12 cellular contexts compared by ENCODE assay signal in the genomic region with DNA sequence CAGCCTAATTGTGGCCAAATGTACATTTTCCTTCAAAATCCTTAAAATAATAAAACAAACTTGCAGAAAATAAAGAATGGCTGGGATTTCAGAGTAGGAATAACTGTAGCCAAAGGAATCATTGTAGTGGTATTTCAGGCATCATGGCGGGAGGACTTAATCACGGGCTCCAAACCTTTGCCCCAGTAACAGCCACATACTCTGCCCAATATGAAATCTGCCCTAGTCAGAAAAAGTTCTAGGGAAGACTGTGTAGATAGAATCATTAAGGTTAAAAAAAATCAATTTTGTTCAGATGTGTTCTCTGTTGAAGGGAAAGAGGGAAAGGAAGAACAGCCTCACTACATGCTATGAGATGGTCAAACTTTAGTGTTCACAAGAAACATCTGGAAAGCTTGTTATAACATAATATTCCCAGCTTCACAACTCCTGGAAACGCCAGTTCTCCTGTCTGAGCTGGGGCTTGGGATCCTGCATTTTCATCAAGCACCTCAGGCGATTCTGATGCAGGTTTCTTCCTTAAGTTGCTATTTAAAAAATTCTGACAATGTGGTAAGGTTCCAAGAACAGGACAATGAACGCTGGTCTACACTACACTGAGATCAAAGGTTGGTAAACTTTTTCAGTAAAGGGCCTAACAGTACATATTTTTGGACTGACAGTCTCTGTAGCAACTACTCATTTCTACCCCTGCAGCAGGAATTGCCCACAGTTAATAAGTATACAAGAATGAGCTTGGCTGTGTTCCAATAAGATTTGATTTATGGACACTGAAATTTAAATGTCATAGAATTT.
A peak's percentile ranks its signal among the peaks of the same experiment; 100 is the strongest.
DNase-seq lines count a peak whose midpoint lies in the region; ATAC-seq, FAIRE-seq and TF ChIP-seq lines count a peak whose summit lies in the region.
"Had no signal": no experiment of that assay in that cellular context is flagged by ENCODE, and none has a peak within 500 bp of the region (broad histone marks: within the 10 kb centered on the region; RNA-seq: fewer than 3 reads in every experiment).

No MANE protein-coding gene starts in this region.

- H3K4me1 ChIP-seq in HepG2 (ENCODE audit: insufficient read depth, low read length) = peaks cover 74% of the 10 kb centered on the region

- POLR2A ChIA-PET in HepG2 (lab: Yijun Ruan, JAX) = interaction anchor here (0.9 to 2.9 kb wide), 5 partner anchors 82 to 98 kb away, joined by 5 to 13 read pairs (median 8); a partner anchor contains a TSS

- peak; percentile 48 for FAIRE-seq in HepG2 (lab: Jason Lieb, UNC)

- no TSS peak for BruUV-seq in HepG2 (replicated peaks; lab: Mats Ljungman, UMichigan)

- no peaks in the 10 kb centered on the region for H4K20me1 ChIP-seq in HepG2 (ENCODE audit: insufficient read depth, low read length)

- no peak overlapping the region for H3K4me3 ChIP-seq in astrocyte of the spinal cord (ENCODE audit: low read depth, low read length)
- peak overlapping the region in 1 of 3 experiments; percentile 19; a peak in 1 of 6 replicates for H3K4me3 ChIP-seq in HepG2 (replicated peaks in 1 of 3; ENCODE audit: insufficient read depth in 1 of 3, low read depth in 2 of 3, low read length in 3 of 3)

- CTCF ChIA-PET in HepG2 (lab: Yijun Ruan, JAX; ENCODE audit: low intra/inter-chr PET ratio, low total read pairs) = no interaction called here

- TF ChIP-seq POLR2A in HepG2 (IDR thresholded peaks at IDR 0.05; ENCODE audit: insufficient read depth in 1 of 2, low read depth in 2 of 2, low read length in 2 of 2) = no peak

- H3K79me2 ChIP-seq in HepG2 (ENCODE audit: insufficient read depth, low read length) = no peaks in the 10 kb centered on the region

- TF ChIP-seq CTCF in astrocyte of the spinal cord (IDR thresholded peaks at IDR 0.05; ENCODE audit: low read depth, low read length) = no peak
- TF ChIP-seq CTCF in HepG2 (CRISPR knock-in tag; IDR thresholded peaks at IDR 0.05) = no peak

- peak overlapping the region; percentile 94 for H3K27ac ChIP-seq in HepG2 (ENCODE audit: extremely low read length, insufficient read depth, low read length)

- 38% methylated on average over 5 of the region's 5 CpGs for WGBS in HepG2 (ENCODE audit: low lambda C conversion rate)

- H2AFZ ChIP-seq in HepG2 (ENCODE audit: low read length) = no peak overlapping the region

- in situ Hi-C loops in astrocyte of the spinal cord (cut with HindIII; ENCODE audit: low sequenced_read_pairs) = no loop called here
- in situ Hi-C loops in HepG2 (cut with HindIII; ENCODE audit: extremely low pct_ligation_motif_present, low pct_unique_long_range_greater_than_20kb) = no loop called here

- peak overlapping the region; percentile 50 for H3K4me2 ChIP-seq in HepG2 (ENCODE audit: low read depth, low read length)

- peak; percentile 32 for DNase-seq in AG20443 (ENCODE audit: low spot score)
- peak; percentile 37 for DNase-seq in astrocyte of the spinal cord (ENCODE audit: low read depth, low spot score)
- peak; percentile 90 for DNase-seq in HepG2 (ENCODE audit: low spot score)
- no peak for DNase-seq in NCI-H748 treated with DMSO at 0.1 percent for 48 hours (lab: John Stamatoyannopoulos, UW)
- no peak for DNase-seq in stimulated activated CD4-positive, alpha-beta T cell treated with anti-CD3 and anti-CD28 coated beads, Interleukin-1b, Interleukin-23, amount 100 ng/mL, for 48 hours
- no peak for DNase-seq in activated naive CD4-positive, alpha-beta T cell treated with anti-CD3 and anti-CD28 coated beads, Interleukin-2, amount 50 U/mL, for 16 hours
- DNase-seq: activated T-cell treated with anti-CD3 and anti-CD28 coated beads, Interleukin-2, amount 50 U/mL, for 24 hours; CD4-positive, alpha-beta T cell; right cardiac atrium; Right ventricle myocardium superior had no signal

- TF ChIP-seq EP300 in HepG2 (IDR thresholded peaks at IDR 0.05; ENCODE audit: low read depth in 2 of 2, low read length in 2 of 2) (peak; percentile 15 to 67; a peak in 2 of 4 replicates), HepG2 (CRISPR knock-in tag; IDR thresholded peaks at IDR 0.05; ENCODE audit: borderline replicate concordance) (no peak)

- H3K36me3 ChIP-seq in HepG2 (replicated peaks in 1 of 2; ENCODE audit: control insufficient read depth in 1 of 2, insufficient read depth in 2 of 2, low read length in 2 of 2) = peaks cover 3 to 12% of the 10 kb centered on the region in 2 experiments; a peak in 4 of 5 replicates

- ATAC-seq in HG02759 (IDR thresholded peaks at IDR 0.05; ENCODE audit: unreplicated experiment) (peak; percentile 56), HepG2 (peak; percentile 76), HG03025 (IDR thresholded peaks at IDR 0.05; ENCODE audit: low FRiP score, unreplicated experiment) (no peak)
- ATAC-seq: right cardiac atrium had no signal

- H3K9me3 ChIP-seq in HepG2 (ENCODE audit: low read length) = peaks cover 8% of the 10 kb centered on the region; the same call in 1 of the 2 replicates

- no peak for TF ChIP-seq RAD21 in HepG2 (CRISPR knock-in tag; IDR thresholded peaks at IDR 0.05)

- H3K9ac ChIP-seq in HepG2 (ENCODE audit: insufficient read depth, low read depth, low read length) = peak overlapping the region; percentile 58

- intact Hi-C loops in HepG2 (cut with micrococcal nuclease; ENCODE audit: unreplicated experiment) = loop anchor here (1.0 kb wide), 1 partner anchor 66 kb away; no protein-coding TSS in a partner anchor

- H3K27me3 ChIP-seq in HepG2 (ENCODE audit: control insufficient read depth in 1 of 2, insufficient read depth in 2 of 2, low read length in 2 of 2) = no peaks in the 10 kb centered on the region

TF ChIP-seq in HepG2, 621 proteins besides CTCF, POLR2A, EP300 and RAD21 (continues in another document):
- TF ChIP-seq, protein P1, sequence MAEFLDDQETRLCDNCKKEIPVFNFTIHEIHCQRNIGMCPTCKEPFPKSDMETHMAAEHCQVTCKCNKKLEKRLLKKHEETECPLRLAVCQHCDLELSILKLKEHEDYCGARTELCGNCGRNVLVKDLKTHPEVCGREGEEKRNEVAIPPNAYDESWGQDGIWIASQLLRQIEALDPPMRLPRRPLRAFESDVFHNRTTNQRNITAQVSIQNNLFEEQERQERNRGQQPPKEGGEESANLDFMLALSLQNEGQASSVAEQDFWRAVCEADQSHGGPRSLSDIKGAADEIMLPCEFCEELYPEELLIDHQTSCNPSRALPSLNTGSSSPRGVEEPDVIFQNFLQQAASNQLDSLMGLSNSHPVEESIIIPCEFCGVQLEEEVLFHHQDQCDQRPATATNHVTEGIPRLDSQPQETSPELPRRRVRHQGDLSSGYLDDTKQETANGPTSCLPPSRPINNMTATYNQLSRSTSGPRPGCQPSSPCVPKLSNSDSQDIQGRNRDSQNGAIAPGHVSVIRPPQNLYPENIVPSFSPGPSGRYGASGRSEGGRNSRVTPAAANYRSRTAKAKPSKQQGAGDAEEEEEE (CRISPR knock-in tag; IDR thresholded peaks at IDR 0.05; ENCODE audit: borderline replicate concordance) = no peak
- TF ChIP-seq HNF4G (IDR thresholded peaks at IDR 0.05; ENCODE audit: borderline replicate concordance, low read depth, low read length) (peak; percentile 76), HNF4G (CRISPR knock-in tag; IDR thresholded peaks at IDR 0.05; ENCODE audit: borderline replicate concordance, low read depth) (0 out of 2 replicates have a peak, but pooled peaks have one; percentile 17), ARNT2 (CRISPR knock-in tag; IDR thresholded peaks at IDR 0.05; ENCODE audit: low read depth) (no peak), ZNF879 (CRISPR knock-in tag; IDR thresholded peaks at IDR 0.05) (no peak), IKZF1 (IDR thresholded peaks at IDR 0.05) (no peak)
- TF ChIP-seq, protein P2, sequence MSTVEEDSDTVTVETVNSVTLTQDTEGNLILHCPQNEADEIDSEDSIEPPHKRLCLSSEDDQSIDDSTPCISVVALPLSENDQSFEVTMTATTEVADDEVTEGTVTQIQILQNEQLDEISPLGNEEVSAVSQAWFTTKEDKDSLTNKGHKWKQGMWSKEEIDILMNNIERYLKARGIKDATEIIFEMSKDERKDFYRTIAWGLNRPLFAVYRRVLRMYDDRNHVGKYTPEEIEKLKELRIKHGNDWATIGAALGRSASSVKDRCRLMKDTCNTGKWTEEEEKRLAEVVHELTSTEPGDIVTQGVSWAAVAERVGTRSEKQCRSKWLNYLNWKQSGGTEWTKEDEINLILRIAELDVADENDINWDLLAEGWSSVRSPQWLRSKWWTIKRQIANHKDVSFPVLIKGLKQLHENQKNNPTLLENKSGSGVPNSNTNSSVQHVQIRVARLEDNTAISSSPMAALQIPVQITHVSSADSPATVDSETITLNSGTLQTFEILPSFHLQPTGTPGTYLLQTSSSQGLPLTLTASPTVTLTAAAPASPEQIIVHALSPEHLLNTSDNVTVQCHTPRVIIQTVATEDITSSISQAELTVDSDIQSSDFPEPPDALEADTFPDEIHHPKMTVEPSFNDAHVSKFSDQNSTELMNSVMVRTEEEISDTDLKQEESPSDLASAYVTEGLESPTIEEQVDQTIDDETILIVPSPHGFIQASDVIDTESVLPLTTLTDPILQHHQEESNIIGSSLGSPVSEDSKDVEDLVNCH (CRISPR knock-in tag; IDR thresholded peaks at IDR 0.05) = no peak

Comparison
In these comparisons a context has a peak if more than half of its experiments do, and no peak if none do; other contexts are left out.
1. DNase-seq: peak in AG20443 (single experiment), astrocyte of the spinal cord (single experiment) and HepG2 (single experiment); none in NCI-H748 treated with DMSO at 0.1 percent for 48 hours (single experiment), stimulated activated CD4-positive, alpha-beta T cell treated with anti-CD3 and anti-CD28 coated beads, Interleukin-1b, Interleukin-23, amount 100 ng/mL, for 48 hours (single experiment) and activated naive CD4-positive, alpha-beta T cell treated with anti-CD3 and anti-CD28 coated beads, Interleukin-2, amount 50 U/mL, for 16 hours (single experiment).